In the genomic region with DNA sequence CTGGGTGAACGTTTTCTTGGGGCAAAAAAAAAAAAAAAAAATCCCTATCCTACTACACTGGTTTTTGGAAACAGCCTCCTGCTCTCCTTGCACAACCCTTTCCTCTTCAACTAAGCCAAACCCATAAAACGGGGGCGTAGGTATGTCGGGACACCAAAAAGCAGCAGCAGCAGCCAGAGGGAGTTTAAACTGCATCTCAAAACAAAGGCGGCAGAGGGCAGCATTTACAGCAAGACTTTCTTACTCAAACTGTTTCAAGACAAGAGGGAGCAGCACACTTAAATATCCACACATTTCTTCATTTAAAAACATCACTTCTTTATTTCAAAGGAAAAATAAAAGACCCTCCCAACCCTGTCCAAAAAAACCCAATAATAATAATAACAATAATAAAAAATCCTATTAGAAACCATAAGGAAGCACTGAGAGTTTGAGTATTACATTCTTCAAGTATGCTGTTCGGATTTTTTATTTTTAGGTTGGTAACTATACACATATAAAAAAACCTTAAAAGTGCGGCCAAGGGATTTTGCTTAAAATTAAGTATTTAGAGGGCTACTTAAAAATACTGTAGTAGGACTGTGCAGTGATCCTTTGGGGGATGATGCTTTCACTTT, we compare ENCODE assay signal across 8 cellular contexts. TPM values are rescaled to one million over a fixed set of nuclear protein-coding genes. Genes with fewer than 3 reads are reported as not detected.
A peak's percentile ranks its signal among the peaks of the same experiment; 100 is the strongest.
DNase-seq lines count a peak whose midpoint lies in the region; ATAC-seq, FAIRE-seq and TF ChIP-seq lines count a peak whose summit lies in the region.

No MANE protein-coding gene starts in this region.

- peaks cover 25% of the 10 kb centered on the region for H3F3A ChIP-seq in neural progenitor cell (ENCODE audit: low read depth)

- peak overlapping the region; percentile 78 for H3K27ac Mint-ChIP-seq in neural progenitor cell
- peak overlapping the region; percentile 73 for H3K27ac Mint-ChIP-seq in type B pancreatic cell

- H3K9ac ChIP-seq in fibroblast of lung (ENCODE audit: insufficient read depth, low read length), result no peak overlapping the region
- no peak overlapping the region for H3K9ac ChIP-seq in neural progenitor cell

- H3K27me3 Mint-ChIP-seq in neural progenitor cell (ENCODE audit: insufficient read depth, low read depth) (no peaks in the 10 kb centered on the region), type B pancreatic cell (no peaks in the 10 kb centered on the region)

- H3K27ac ChIP-seq in fibroblast of lung (ENCODE audit: insufficient read depth, low read length) (no peak overlapping the region), neural progenitor cell (peak overlapping the region; percentile 55)

- H3K4me3 Mint-ChIP-seq in neural progenitor cell (no peak overlapping the region), type B pancreatic cell (peak overlapping the region; percentile 60)

- H3K4me1 Mint-ChIP-seq in neural progenitor cell (peaks cover 19% of the 10 kb centered on the region), type B pancreatic cell (ENCODE audit: unreplicated experiment) (peaks cover 34% of the 10 kb centered on the region)

- H3K9me3 Mint-ChIP-seq in neural progenitor cell (no peaks in the 10 kb centered on the region), type B pancreatic cell (peaks cover 1% of the 10 kb centered on the region)

- H3K9me3 ChIP-seq in fibroblast of lung (ENCODE audit: control insufficient read depth, insufficient read depth, low read depth, low read length) (no peaks in the 10 kb centered on the region), neural progenitor cell (ENCODE audit: low read depth) (no peaks in the 10 kb centered on the region)

- DNase-seq in AG09319 (ENCODE audit: extremely low read depth, low read depth) (peak; percentile 69), GM18507 (ENCODE audit: extremely low spot score, insufficient read length, low read depth) (peak; percentile 23), NOMO-1 treated with dmso at 0.1 percent for 144 hours (lab: John Stamatoyannopoulos, UW; ENCODE audit: unreplicated experiment) (peak; percentile 23), activated T-cell treated with anti-CD3 and anti-CD28 coated beads for 24 hours (ENCODE audit: low read depth) (peak; percentile 49), fibroblast of lung (ENCODE audit: low read depth in 2 of 2) (peak; percentile 81 to 85), neural progenitor cell (ENCODE audit: low spot score) (peak; percentile 75), type B pancreatic cell (ENCODE audit: extremely low spot score, unreplicated experiment) (no peak)

- H3K27me3 ChIP-seq in fibroblast of lung (ENCODE audit: control insufficient read depth, insufficient read depth, low read length) (no peaks in the 10 kb centered on the region), neural progenitor cell (no peaks in the 10 kb centered on the region)

- H3K36me3 Mint-ChIP-seq in neural progenitor cell (peaks cover 21% of the 10 kb centered on the region), type B pancreatic cell (peaks cover 10% of the 10 kb centered on the region)

- H3K4me1 ChIP-seq in fibroblast of lung (ENCODE audit: control insufficient read depth, extremely low read depth, insufficient read depth, low read length), result peaks cover 15% of the 10 kb centered on the region
- peaks cover 23% of the 10 kb centered on the region for H3K4me1 ChIP-seq in neural progenitor cell

- H4K20me1 ChIP-seq in fibroblast of lung (ENCODE audit: control insufficient read depth, extremely low read depth, insufficient read depth, low read length), result no peaks in the 10 kb centered on the region
- H4K20me1 ChIP-seq in neural progenitor cell (ENCODE audit: low read depth), result peaks cover 11% of the 10 kb centered on the region

- H3K79me2 ChIP-seq in fibroblast of lung (ENCODE audit: control insufficient read depth, insufficient read depth, low read length), result no peaks in the 10 kb centered on the region
- H3K79me2 ChIP-seq in neural progenitor cell (ENCODE audit: low read depth), result peaks cover under 1% of the 10 kb centered on the region

- no peaks in the 10 kb centered on the region for H3K36me3 ChIP-seq in fibroblast of lung (ENCODE audit: control insufficient read depth, insufficient read depth, low read length)
- H3K36me3 ChIP-seq in neural progenitor cell, result no peaks in the 10 kb centered on the region

- H3K4me3 ChIP-seq in fibroblast of lung (replicated peaks in 1 of 4; ENCODE audit: control extremely low read depth in 1 of 4, insufficient read depth in 1 of 4, low read depth in 3 of 4, low read length in 4 of 4), result no peak overlapping the region
- no peak overlapping the region for H3K4me3 ChIP-seq in neural progenitor cell

- no peak for ATAC-seq in GM18909 (IDR thresholded peaks at IDR 0.05; ENCODE audit: poor library complexity, unreplicated experiment)

- H2AFZ ChIP-seq in fibroblast of lung (ENCODE audit: low read length) (no peak overlapping the region), neural progenitor cell (replicated peaks) (no peak overlapping the region)

- H3K4me2 ChIP-seq in fibroblast of lung (ENCODE audit: extremely low read depth, insufficient read depth, low read length) (no peak overlapping the region), neural progenitor cell (no peak overlapping the region)

- FAIRE-seq in GM18507 (lab: Jason Lieb, UNC), result peak; percentile 85

- TF ChIP-seq CTCF in AG09319 (IDR thresholded peaks at IDR 0.05; ENCODE audit: low read depth, low read length) (peak; percentile 73), fibroblast of lung (conservative IDR thresholded peaks at IDR 0.05 in 1 of 2, IDR thresholded peaks at IDR 0.05 in 1 of 2; ENCODE audit: low read depth in 1 of 2, low read length in 2 of 2) (peak; percentile 71 to 72), neural progenitor cell (IDR thresholded peaks at IDR 0.05) (peak; percentile 74), type B pancreatic cell (conservative IDR thresholded peaks at IDR 0.05) (peak; percentile 82)

RNA-seq across cellular contexts. Expression of gene PLXND1, which starts 43.9 kb away (rescaled TPM):
- total RNA-seq in fibroblast of lung (76.8 and 109 TPM in 2 replicates), neural progenitor cell (ENCODE audit: low replicate concordance) (9.0 and 12.9 TPM in 2 replicates), type B pancreatic cell (ENCODE audit: low replicate concordance) (56.9 and 71.0 TPM in 2 replicates)
- 41.0 and 89.6 TPM in 2 replicates for polyA plus RNA-seq in fibroblast of lung
- 70.9 and 230 TPM in 2 replicates for polyA plus RNA-seq in fibroblast of lung (2012)
- polyA minus RNA-seq in fibroblast of lung (ENCODE audit: low replicate concordance), result 139 and 579 TPM in 2 replicates
